ENCODE assay signal across 12 cellular contexts in the genomic region with DNA sequence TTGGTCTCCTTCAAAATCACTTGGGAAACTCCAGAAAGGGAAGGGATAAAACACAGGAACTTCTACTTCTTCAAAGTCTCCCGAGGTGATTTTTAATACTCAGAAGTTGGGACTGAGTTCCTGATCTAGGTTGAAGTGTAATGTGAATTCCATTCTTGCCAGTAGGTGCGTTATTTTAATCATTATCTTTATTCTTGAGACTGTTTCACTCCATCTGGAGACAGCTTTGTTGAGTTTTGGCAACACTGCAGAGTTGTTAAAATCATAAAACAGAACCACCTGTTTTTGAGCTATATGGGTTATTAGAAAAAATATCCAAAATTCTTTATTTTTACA. TPM values are rescaled to one million over a fixed set of nuclear protein-coding genes. Genes with fewer than 3 reads are reported as not detected.
A peak's percentile ranks its signal among the peaks of the same experiment; 100 is the strongest.
DNase-seq lines count a peak whose midpoint lies in the region; ATAC-seq and TF ChIP-seq lines count a peak whose summit lies in the region.
"Had no signal": no experiment of that assay in that cellular context is flagged by ENCODE, and none has a peak within 500 bp of the region (broad histone marks: within the 10 kb centered on the region; RNA-seq: fewer than 3 reads in every experiment).

No MANE protein-coding gene starts in this region.

- peak overlapping the region; percentile 9 for H3K4me3 Mint-ChIP-seq in endodermal cell
- no peak overlapping the region for H3K4me3 Mint-ChIP-seq in activated T-helper 17 cell treated with anti-CD3 and anti-CD28 coated beads, Interleukin-2, amount 50 U/mL, for 72 hours
- H3K4me3 Mint-ChIP-seq: activated CD4-positive, alpha-beta T cell treated with anti-CD3 and anti-CD28 coated beads for 36 hours had no signal

- POLR2A ChIA-PET in AG04450 (lab: Yijun Ruan, JAX), result interaction anchor here (0.7 to 2.0 kb wide), 3 partner anchors 8 to 13 kb away, joined by 3 to 5 read pairs (median 4); no protein-coding TSS in a partner anchor

- no peaks in the 10 kb centered on the region for H3K36me3 ChIP-seq in endodermal cell (ENCODE audit: control insufficient read depth, insufficient read depth, low read length)
- H3K36me3 ChIP-seq in ovary, result no peaks in the 10 kb centered on the region

- H3K27me3 Mint-ChIP-seq in endodermal cell (ENCODE audit: insufficient read depth), result no peaks in the 10 kb centered on the region
- H3K27me3 Mint-ChIP-seq in activated T-helper 17 cell treated with anti-CD3 and anti-CD28 coated beads, Interleukin-2, amount 50 U/mL, for 72 hours, result no peaks in the 10 kb centered on the region
- H3K27me3 Mint-ChIP-seq: activated CD4-positive, alpha-beta T cell treated with anti-CD3 and anti-CD28 coated beads for 36 hours had no signal

- ATAC-seq in HG03159 (IDR thresholded peaks at IDR 0.05; ENCODE audit: unreplicated experiment) (peak; percentile 15), GM18867 (IDR thresholded peaks at IDR 0.05; ENCODE audit: unreplicated experiment) (no peak)
- ATAC-seq in activated T-helper 17 cell treated with anti-CD3 and anti-CD28 coated beads, Interleukin-2, amount 50 U/mL, for 72 hours (replicated peaks), result no peak
- ATAC-seq: activated CD4-positive, alpha-beta T cell treated with anti-CD3 and anti-CD28 coated beads for 36 hours; natural killer cell had no signal

- H3K27ac Mint-ChIP-seq in endodermal cell, result peak overlapping the region; percentile 86
- no peak overlapping the region for H3K27ac Mint-ChIP-seq in activated T-helper 17 cell treated with anti-CD3 and anti-CD28 coated beads, Interleukin-2, amount 50 U/mL, for 72 hours
- H3K27ac Mint-ChIP-seq: activated CD4-positive, alpha-beta T cell treated with anti-CD3 and anti-CD28 coated beads for 36 hours had no signal

- CTCF ChIA-PET in AG04450 (lab: Charles Lee), result interaction anchor here (1.0 kb wide), 1 partner anchor 11 kb away, joined by 3 read pairs; no protein-coding TSS in a partner anchor

- no peak for TF ChIP-seq EP300 in ovary (IDR thresholded peaks at IDR 0.05)

- H3K9me3 Mint-ChIP-seq in endodermal cell, result peaks cover 1% of the 10 kb centered on the region
- H3K9me3 Mint-ChIP-seq in activated T-helper 17 cell treated with anti-CD3 and anti-CD28 coated beads, Interleukin-2, amount 50 U/mL, for 72 hours, result no peaks in the 10 kb centered on the region
- H3K9me3 Mint-ChIP-seq: natural killer cell had no signal

- H3K36me3 Mint-ChIP-seq in endodermal cell (ENCODE audit: low read depth), result peaks cover 5% of the 10 kb centered on the region
- no peaks in the 10 kb centered on the region for H3K36me3 Mint-ChIP-seq in activated T-helper 17 cell treated with anti-CD3 and anti-CD28 coated beads, Interleukin-2, amount 50 U/mL, for 72 hours (ENCODE audit: low read depth)
- H3K36me3 Mint-ChIP-seq: natural killer cell had no signal

- peaks cover 22% of the 10 kb centered on the region for H3K4me1 Mint-ChIP-seq in endodermal cell
- H3K4me1 Mint-ChIP-seq in activated T-helper 17 cell treated with anti-CD3 and anti-CD28 coated beads, Interleukin-2, amount 50 U/mL, for 72 hours, result no peaks in the 10 kb centered on the region

- H3K4me1 ChIP-seq in endodermal cell (ENCODE audit: control insufficient read depth, insufficient read depth, low read length), result no peaks in the 10 kb centered on the region
- H3K4me1 ChIP-seq in ovary (ENCODE audit: insufficient read depth), result peaks cover 5% of the 10 kb centered on the region

- H3K9ac ChIP-seq in endodermal cell (ENCODE audit: extremely low read depth, low read length, poor library complexity, severe bottlenecking), result no peak overlapping the region
- H3K9ac ChIP-seq: KMS-11 had no signal

- WGBS in endodermal cell (ENCODE audit: insufficient coverage in 1 of 2, insufficient read length in 1 of 2), 2 experiments, result 70 to 82% methylated on average over 1 to 2 of the region's 2 CpGs
- WGBS in ovary, 3 donors, result 5 to 9% (median 5%) methylated on average over 2 of the region's 2 CpGs

- intact Hi-C loops in ovary (cut with DNase I), result no loop called here

- H3K27me3 ChIP-seq in AG04450 (ENCODE audit: control insufficient read depth, insufficient read depth, low read length), result no peaks in the 10 kb centered on the region
- no peaks in the 10 kb centered on the region for H3K27me3 ChIP-seq in endodermal cell (ENCODE audit: control insufficient read depth, insufficient read depth, low read length, poor library complexity, severe bottlenecking)
- H3K27me3 ChIP-seq in ovary, result no peaks in the 10 kb centered on the region

- H3K9me3 ChIP-seq in AG04450 (ENCODE audit: control insufficient read depth, insufficient read depth, low read length) (0 out of 2 replicates have a peak, but pooled peaks cover 6% of the 10 kb centered on the region), endodermal cell (ENCODE audit: control insufficient read depth, low read length) (no peaks in the 10 kb centered on the region), ovary (no peaks in the 10 kb centered on the region)

- H3K27ac ChIP-seq in AG04450 (ENCODE audit: low read depth, low read length) (peak overlapping the region; percentile 92), endodermal cell (ENCODE audit: low read depth, low read length) (no peak overlapping the region), ovary (peak overlapping the region in 1 of 2 donors; percentile 39)
- H3K27ac ChIP-seq: KMS-11 had no signal

- H3K4me3 ChIP-seq in AG04450 (ENCODE audit: low read depth, low read length), result peak overlapping the region; percentile 5; the same call in 1 of the 2 replicates
- no peak overlapping the region for H3K4me3 ChIP-seq in endodermal cell (ENCODE audit: low read length)
- H3K4me3 ChIP-seq in ovary, result peak overlapping the region; percentile 3

- no peak for TF ChIP-seq CTCF in AG04450 (IDR thresholded peaks at IDR 0.05; ENCODE audit: low read depth, low read length)
- TF ChIP-seq CTCF in endodermal cell (conservative IDR thresholded peaks at IDR 0.05), result no peak
- TF ChIP-seq CTCF in ovary (IDR thresholded peaks at IDR 0.05), result no peak

- DNase-seq in AG04450 (ENCODE audit: low read depth, low spot score) (no peak), endodermal cell (no peak), ovary (no peak), HPDE6-E6E7 (ENCODE audit: extremely low spot score) (no peak)
- no peak for DNase-seq in stimulated activated CD4-positive, alpha-beta T cell treated with anti-CD3 and anti-CD28 coated beads, Interleukin-15, amount 100 ng/mL, for 24 hours
- DNase-seq: activated CD4-positive, alpha-beta T cell treated with anti-CD3 and anti-CD28 coated beads for 36 hours; activated naive CD4-positive, alpha-beta T cell; natural killer cell had no signal

- TF ChIP-seq POLR2A in ovary (IDR thresholded peaks at IDR 0.05), result no peak

RNA-seq across cellular contexts. Expression of gene ATP8B1, which starts 22.0 kb away (rescaled TPM):
- 59.8 and 77.6 TPM in 2 replicates for polyA plus RNA-seq in AG04450 (2011; rRNA removed)
- polyA minus RNA-seq in AG04450 (2011; rRNA and poly(A)+ RNA removed), result 73.5 and 97.0 TPM in 2 replicates
- total RNA-seq in endodermal cell, result 10 to 100 TPM in 1 of 2 donors, 1 to 10 TPM in 1; 1.7 to 13.5 TPM
- 0.32 TPM for polyA plus RNA-seq in endodermal cell (2013, experiment 1 of 2)
- 0.37 TPM for polyA plus RNA-seq in endodermal cell (2013, experiment 2 of 2)
- 10 to 100 TPM in 1 of 7 donors, 1 to 10 TPM in 6; 1.4 to 13.2 (median 5.2) TPM for total RNA-seq in ovary
- 10 to 100 TPM in 1 of 2 donors, 1 to 10 TPM in 1; 2.4 to 10.2 TPM for polyA plus RNA-seq in ovary
- total RNA-seq in activated T-helper 17 cell treated with anti-CD3 and anti-CD28 coated beads, Interleukin-2, amount 50 U/mL, for 72 hours, result not detected
- total RNA-seq: activated CD4-positive, alpha-beta T cell treated with anti-CD3 and anti-CD28 coated beads for 36 hours; natural killer cell had no signal
